9 cellular contexts compared by ENCODE assay signal in genomic region chr19:15469513-15470297, GRCh38. TPM values are rescaled to one million over a fixed set of nuclear protein-coding genes. Genes with fewer than 3 reads are reported as not detected.
DNase-seq lines count a peak whose midpoint lies in the region; ATAC-seq and TF ChIP-seq lines count a peak whose summit lies in the region.
"Had no signal": no experiment of that assay in that cellular context is flagged by ENCODE, and none has a peak within 500 bp of the region (broad histone marks: within the 10 kb centered on the region; RNA-seq: fewer than 3 reads in every experiment).

No MANE protein-coding gene starts in this region.

- H3K27me3 ChIP-seq in left lung = peaks cover 10 to 39% of the 10 kb centered on the region in 2 donors
- no peaks in the 10 kb centered on the region for H3K27me3 ChIP-seq in aorta (ENCODE audit: control insufficient read depth in 1 of 2, insufficient read depth in 2 of 2, low read length in 1 of 2)

- H3K9me3 ChIP-seq in left lung = no peaks in the 10 kb centered on the region
- no peaks in the 10 kb centered on the region for H3K9me3 ChIP-seq in aorta (ENCODE audit: control insufficient read depth, low read length)

- H3K4me1 ChIP-seq in left lung (peaks cover 3 to 45% of the 10 kb centered on the region in 2 donors), aorta (ENCODE audit: control insufficient read depth in 1 of 2, insufficient read depth in 2 of 2, low read length in 2 of 2) (no peaks in the 10 kb centered on the region)

- peak; percentile 51 for DNase-seq in stimulated activated CD4-positive, alpha-beta T cell treated with anti-CD3 and anti-CD28 coated beads, Interleukin-15, amount 100 ng/mL, for 24 hours
- DNase-seq in stimulated activated CD4-positive, alpha-beta T cell treated with anti-CD3 and anti-CD28 coated beads, Interleukin-2, amount 100 ng/mL, for 48 hours = no peak
- DNase-seq in activated naive CD8-positive, alpha-beta T cell treated with anti-CD3 and anti-CD28 coated beads for 36 hours = peak; percentile 30
- peak in 1 of 2 donors; percentile 84 for DNase-seq in left lung
- peak; percentile 56 to 76 for DNase-seq in aorta
- no peak for DNase-seq in pons (ENCODE audit: low spot score)

- no peak for TF ChIP-seq CTCF in left lung (IDR thresholded peaks at IDR 0.05)

- peaks cover 44% of the 10 kb centered on the region for H3K4me1 Mint-ChIP-seq in activated naive CD8-positive, alpha-beta T cell treated with anti-CD3 and anti-CD28 coated beads for 36 hours

- H3K4me3 Mint-ChIP-seq in activated naive CD8-positive, alpha-beta T cell treated with anti-CD3 and anti-CD28 coated beads for 36 hours = peak overlapping the region; percentile 80

- H3K36me3 Mint-ChIP-seq in activated naive CD8-positive, alpha-beta T cell treated with anti-CD3 and anti-CD28 coated beads for 36 hours = peaks cover 11% of the 10 kb centered on the region

- ATAC-seq in left lung (peak; percentile 78), aorta (ENCODE audit: low FRiP score) (peak; percentile 62), GM18870 (IDR thresholded peaks at IDR 0.05; ENCODE audit: unreplicated experiment) (no peak), GM19397 (IDR thresholded peaks at IDR 0.05; ENCODE audit: unreplicated experiment) (no peak)

- no peak overlapping the region for H3K27ac Mint-ChIP-seq in activated naive CD8-positive, alpha-beta T cell treated with anti-CD3 and anti-CD28 coated beads for 36 hours

- H3K27ac ChIP-seq in left lung (no peak overlapping the region), aorta (ENCODE audit: low read depth in 1 of 2, low read length in 2 of 2) (no peak overlapping the region)

- intact Hi-C loops in left lung (cut with DNase I) = no loop called here
- intact Hi-C loops in aorta (cut with DNase I) = no loop called here

- H3K36me3 ChIP-seq in left lung (no peaks in the 10 kb centered on the region), aorta (ENCODE audit: control insufficient read depth in 1 of 2, insufficient read depth in 2 of 2, low read length in 1 of 2) (no peaks in the 10 kb centered on the region)

- H3K27me3 Mint-ChIP-seq in activated naive CD8-positive, alpha-beta T cell treated with anti-CD3 and anti-CD28 coated beads for 36 hours = peaks cover 4% of the 10 kb centered on the region

- 5 to 6% methylated on average over 61 to 65 of the region's 65 CpGs for WGBS in aorta, 2 donors

- H3K9me3 Mint-ChIP-seq in activated naive CD8-positive, alpha-beta T cell treated with anti-CD3 and anti-CD28 coated beads for 36 hours = peaks cover 3% of the 10 kb centered on the region

- H3K4me3 ChIP-seq in left lung = peak overlapping the region; percentile 3 to 43
- no peak overlapping the region for H3K4me3 ChIP-seq in aorta (ENCODE audit: low read length in 2 of 2)

RNA-seq across cellular contexts. Expression of gene RASAL3, which starts 5.4 kb away (rescaled TPM):
- total RNA-seq in activated naive CD8-positive, alpha-beta T cell treated with anti-CD3 and anti-CD28 coated beads for 36 hours = 10 to 100 TPM; 75.0 to 83.4 TPM
- total RNA-seq in left lung = 10 to 100 TPM in 1 of 2 donors, 1 to 10 TPM in 1; 7.6 to 27.1 TPM
- total RNA-seq in aorta = 10 to 100 TPM in 1 of 2 donors, 1 to 10 TPM in 1; 6.3 to 10.9 TPM
- polyA plus RNA-seq in aorta = 1 to 10 TPM in 1 of 2 donors, under 1 TPM in 1; 0.90 to 3.3 TPM

RNA-seq across cellular contexts. Expression of gene PGLYRP2, which starts 9.6 kb away (rescaled TPM):
- total RNA-seq in activated naive CD8-positive, alpha-beta T cell treated with anti-CD3 and anti-CD28 coated beads for 36 hours = not detected
- total RNA-seq in left lung (not detected), aorta (not detected)
- not detected for polyA plus RNA-seq in aorta
- polyA plus RNA-seq: neural cell had no signal

RNA-seq across cellular contexts. Expression of gene WIZ, which starts 19.9 kb away (rescaled TPM):
- 10 to 100 TPM; 22.7 to 24.1 TPM for total RNA-seq in activated naive CD8-positive, alpha-beta T cell treated with anti-CD3 and anti-CD28 coated beads for 36 hours
- total RNA-seq in left lung = 10 to 100 TPM; 31.0 to 36.2 TPM
- total RNA-seq in aorta = 10 to 100 TPM; 38.0 to 41.4 TPM
- 10 to 100 TPM in 1 of 2 donors, 1 to 10 TPM in 1; 8.0 to 23.3 TPM for polyA plus RNA-seq in aorta

RNA-seq across cellular contexts. Expression of gene CYP4F22, which starts 38.6 kb away (rescaled TPM):
- 1 to 10 TPM; 1.3 to 1.6 TPM for total RNA-seq in activated naive CD8-positive, alpha-beta T cell treated with anti-CD3 and anti-CD28 coated beads for 36 hours
- total RNA-seq in left lung (under 1 TPM in 1 of 2 donors, not detected in 1; 0.15 TPM), aorta (not detected)
- polyA plus RNA-seq in aorta = not detected
- polyA plus RNA-seq: neural cell had no signal

RNA-seq across cellular contexts. Expression of gene AKAP8L, which starts 50.9 kb away (rescaled TPM):
- total RNA-seq in activated naive CD8-positive, alpha-beta T cell treated with anti-CD3 and anti-CD28 coated beads for 36 hours = 10 to 100 TPM; 70.6 to 71.6 TPM
- total RNA-seq in left lung = 10 to 100 TPM; 76.4 to 81.1 TPM
- total RNA-seq in aorta = 100 to 1,000 TPM in 1 of 2 donors, 10 to 100 TPM in 1; 70.8 to 106 TPM
- 100 to 1,000 TPM in 1 of 2 donors, 10 to 100 TPM in 1; 34.7 to 243 TPM for polyA plus RNA-seq in aorta

Comparison
In these comparisons a context has a peak if more than half of its experiments do, and no peak if none do; other contexts are left out.
1. DNase-seq: peak in stimulated activated CD4-positive, alpha-beta T cell treated with anti-CD3 and anti-CD28 coated beads, Interleukin-15, amount 100 ng/mL, for 24 hours (single experiment), activated naive CD8-positive, alpha-beta T cell treated with anti-CD3 and anti-CD28 coated beads for 36 hours (single experiment) and aorta (2 of 2); none in stimulated activated CD4-positive, alpha-beta T cell treated with anti-CD3 and anti-CD28 coated beads, Interleukin-2, amount 100 ng/mL, for 48 hours (0 of 2) and pons (single experiment).
2. ATAC-seq: peak in left lung (single experiment) and aorta (single experiment); none in GM18870 (single experiment) and GM19397 (single experiment).
3. H3K4me3 ChIP-seq: peak in left lung (2 of 2); none in aorta (0 of 2).